ENCODE assay signal across 8 cellular contexts in the genomic region with DNA sequence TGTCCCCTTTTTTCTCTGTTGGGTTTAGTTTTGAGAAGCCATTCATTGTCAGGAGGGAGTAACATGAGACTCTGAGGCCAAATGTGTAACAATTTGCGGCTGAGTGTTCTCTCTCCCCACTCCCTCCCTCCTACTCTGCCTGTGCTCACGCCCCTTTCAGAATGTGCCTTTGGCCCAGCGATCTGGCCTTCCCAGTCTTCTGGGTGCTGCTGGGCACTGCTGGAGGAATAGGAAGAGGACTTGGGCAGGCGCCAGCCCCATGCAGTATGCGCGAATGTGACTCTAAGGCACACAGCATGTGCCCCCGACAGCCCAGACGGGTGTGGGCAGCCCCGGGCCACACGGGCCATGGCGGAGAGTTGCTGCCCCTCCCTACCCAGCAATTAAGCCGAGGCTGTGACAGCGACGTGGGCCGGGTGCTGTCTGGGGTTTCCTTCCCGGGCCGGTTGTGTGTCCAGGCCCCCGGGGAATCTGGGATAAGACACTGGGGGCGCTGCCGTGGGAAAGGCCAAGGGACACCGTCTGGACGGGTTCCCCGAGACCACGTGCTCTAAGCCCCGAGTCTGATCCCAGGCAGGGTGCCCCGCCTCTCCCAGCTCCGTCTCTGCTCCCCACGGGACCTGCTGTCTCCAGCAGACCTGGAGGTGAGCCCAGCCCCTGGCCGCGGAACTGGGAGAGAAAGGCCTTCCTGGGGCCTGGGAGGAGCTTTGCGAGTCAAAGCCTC.
DNase-seq lines count a peak whose midpoint lies in the region; ATAC-seq, FAIRE-seq and TF ChIP-seq lines count a peak whose summit lies in the region.

No MANE protein-coding gene starts in this region.

- POLR2A ChIA-PET in K562 (lab: Yijun Ruan, JAX): no interaction called here

- H3K27me3 ChIP-seq in K562 (ENCODE audit: control insufficient read depth in 2 of 2, insufficient read depth in 2 of 2, low read length in 2 of 2): peaks cover 0 to 7% of the 10 kb centered on the region in 2 experiments; a peak in 1 of 5 replicates
- peaks cover 0 to 8% (median 0%) of the 10 kb centered on the region in 3 donors for H3K27me3 ChIP-seq in skeletal muscle tissue (ENCODE audit: control insufficient read depth in 3 of 3, insufficient read depth in 3 of 3, low read length in 3 of 3)

- H3K9me3 ChIP-seq in K562 (replicated peaks; ENCODE audit: control insufficient read depth, insufficient read depth, low read depth, low read length) (no peaks in the 10 kb centered on the region), skeletal muscle tissue (ENCODE audit: control insufficient read depth in 3 of 3, low read length in 3 of 3) (peaks cover 2 to 3% (median 2%) of the 10 kb centered on the region in 3 donors)

- in situ Hi-C loops in K562 (cut with MboI): no loop called here

- TF ChIP-seq EP300 in K562 (IDR thresholded peaks at IDR 0.05; ENCODE audit: low read length): no peak

- H3K9ac ChIP-seq in K562 (ENCODE audit: insufficient read depth in 1 of 2, low read depth in 2 of 2, low read length in 2 of 2): no peak overlapping the region
- H3K9ac ChIP-seq in skeletal muscle tissue (ENCODE audit: low read depth in 1 of 3, low read length in 3 of 3): peak overlapping the region in 2 of 3 donors; percentile 47 to 79

- no peaks in the 10 kb centered on the region for H3K4me1 Mint-ChIP-seq in osteocyte (ENCODE audit: unreplicated experiment)

- H3K36me3 ChIP-seq in K562 (ENCODE audit: control insufficient read depth, insufficient read depth, low read length): no peaks in the 10 kb centered on the region
- no peaks in the 10 kb centered on the region for H3K36me3 ChIP-seq in skeletal muscle tissue (ENCODE audit: control insufficient read depth in 3 of 3, insufficient read depth in 3 of 3, low read length in 3 of 3)

- peak overlapping the region; percentile 65 for H3K4me2 ChIP-seq in K562 (ENCODE audit: insufficient read depth, low read length)

- H4K20me1 ChIP-seq in K562 (replicated peaks; ENCODE audit: control insufficient read depth, insufficient read depth, low read length): no peaks in the 10 kb centered on the region

- no peaks in the 10 kb centered on the region for H3K9me3 Mint-ChIP-seq in osteocyte (ENCODE audit: unreplicated experiment)

- DNase-seq in AG08395 (ENCODE audit: low spot score) (peak; percentile 58), K562 (ENCODE audit: extremely low read depth in 1 of 4, low spot score in 3 of 4) (peak in 1 of 4 experiments; percentile 13), iPS DF 4.7 (ENCODE audit: extremely low read depth, low spot score) (peak; percentile 53), osteocyte (ENCODE audit: extremely low spot score, unreplicated experiment) (no peak)
- DNase-seq in activated CD4-positive, alpha-beta T cell treated with anti-CD3 and anti-CD28 coated beads, Interleukin-2, amount 50 U/mL, for 4 hours: no peak

- no peak overlapping the region for H3K4me3 ChIP-seq in K562
- H3K4me3 ChIP-seq in skeletal muscle tissue (ENCODE audit: low read length in 3 of 3): peak overlapping the region; percentile 48 to 70 (median 58)

- CTCF ChIA-PET in K562 (lab: Yijun Ruan, JAX; ENCODE audit: low intra/inter-chr PET ratio): no interaction called here

- FAIRE-seq in K562 (lab: Jason Lieb, UNC): no peak

- no peak for TF ChIP-seq RAD21 in K562 (CRISPR knock-in tag; conservative IDR thresholded peaks at IDR 0.05 in 1 of 2, IDR thresholded peaks at IDR 0.05 in 1 of 2)

- H3K27ac Mint-ChIP-seq in osteocyte (ENCODE audit: unreplicated experiment): no peak overlapping the region

- 20% methylated on average over 18 of the region's 31 CpGs for WGBS in K562 (ENCODE audit: insufficient coverage, low coverage, missing lambda C conversion rate)

- TF ChIP-seq CTCF in K562 (IDR thresholded peaks at IDR 0.05 in 2 of 3, conservative IDR thresholded peaks at IDR 0.05 in 1 of 3; ENCODE audit: insufficient read depth in 2 of 3, low read depth in 1 of 3, low read length in 3 of 3) (0 out of 6 replicates have a peak, but pooled peaks of 1 of the 3 experiments have one; percentile 1), osteocyte (IDR thresholded peaks at IDR 0.05) (no peak)

- H3K4me1 ChIP-seq in K562 (replicated peaks in 1 of 2; ENCODE audit: control insufficient read depth in 2 of 2, insufficient read depth in 2 of 2, low read length in 2 of 2): peaks cover 0 to 12% of the 10 kb centered on the region in 2 experiments; a peak in 2 of 5 replicates
- peaks cover 7 to 15% (median 14%) of the 10 kb centered on the region in 3 donors for H3K4me1 ChIP-seq in skeletal muscle tissue (ENCODE audit: control insufficient read depth in 3 of 3, insufficient read depth in 3 of 3, low read length in 3 of 3)

- no peak overlapping the region for H3K4me3 Mint-ChIP-seq in osteocyte (ENCODE audit: unreplicated experiment)

- no peaks in the 10 kb centered on the region for H3K9me1 ChIP-seq in K562 (ENCODE audit: control insufficient read depth, insufficient read depth, low read length)

- H2AFZ ChIP-seq in K562 (ENCODE audit: low read depth, low read length): peak overlapping the region; percentile 75

- no peaks in the 10 kb centered on the region for H3K79me2 ChIP-seq in K562 (ENCODE audit: control insufficient read depth, insufficient read depth, low read length)

- H3K27me3 Mint-ChIP-seq in osteocyte (ENCODE audit: unreplicated experiment): peaks cover 18% of the 10 kb centered on the region

- ATAC-seq in HG03432 (IDR thresholded peaks at IDR 0.05; ENCODE audit: unreplicated experiment): peak; percentile 17
- peak; percentile 56 for ATAC-seq in K562
- ATAC-seq in GM18873 (IDR thresholded peaks at IDR 0.05; ENCODE audit: low FRiP score, unreplicated experiment): no peak

- no peak overlapping the region for H3K27ac ChIP-seq in K562 (ENCODE audit: extremely low read depth, low read depth, low read length)
- H3K27ac ChIP-seq in skeletal muscle tissue (ENCODE audit: low read depth, low read length): peak overlapping the region; percentile 75

- no TSS peak for BruUV-seq in K562 (replicated peaks; lab: Mats Ljungman, UMichigan)

- H3K36me3 Mint-ChIP-seq in osteocyte (ENCODE audit: unreplicated experiment): no peaks in the 10 kb centered on the region

- TF ChIP-seq POLR2A in K562 (conservative IDR thresholded peaks at IDR 0.05): no peak

- intact Hi-C loops in K562 (cut with micrococcal nuclease): no loop called here

TF ChIP-seq in K562, 482 proteins besides CTCF, POLR2A, EP300 and RAD21:
- TF ChIP-seq GABPB1 (CRISPR knock-in tag; IDR thresholded peaks at IDR 0.05) (0 out of 2 replicates have a peak, but pooled peaks have one; percentile 11), SOX6 (IDR thresholded peaks at IDR 0.05) (no peak)

Comparison
In these comparisons a context has a peak if more than half of its experiments do, and no peak if none do; other contexts are left out.
1. DNase-seq: peak in AG08395 (single experiment) and iPS DF 4.7 (single experiment); none in osteocyte (single experiment) and activated CD4-positive, alpha-beta T cell treated with anti-CD3 and anti-CD28 coated beads, Interleukin-2, amount 50 U/mL, for 4 hours (0 of 2).
2. H3K9ac ChIP-seq: peak in skeletal muscle tissue (2 of 3); none in K562 (0 of 2).